11 cellular contexts compared by ENCODE assay signal in the genomic region with DNA sequence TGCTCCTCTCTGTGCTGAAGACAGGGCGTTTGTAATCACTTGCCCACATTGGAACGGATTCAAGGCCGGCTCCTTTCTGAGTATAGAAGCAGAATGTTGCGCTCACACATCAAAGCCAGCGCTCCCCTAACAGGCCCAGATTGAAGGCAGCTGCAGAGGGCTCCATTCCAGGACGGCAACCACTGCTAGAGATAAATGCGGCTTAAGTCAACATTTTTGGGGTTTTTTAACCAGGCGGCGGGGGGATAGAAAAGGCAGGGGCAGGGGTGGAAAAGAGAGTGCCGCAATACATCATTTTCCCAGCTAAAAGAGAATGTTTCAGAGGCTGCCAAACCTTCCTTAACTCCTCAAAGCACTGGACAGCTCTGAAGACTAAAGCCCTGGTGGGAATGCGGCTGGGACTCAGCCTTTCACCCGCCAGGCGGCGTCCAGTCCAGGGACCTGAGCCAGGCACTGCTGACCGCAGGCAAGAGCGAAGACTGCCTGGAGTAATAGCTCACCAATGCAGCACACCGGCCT.
DNase-seq lines count a peak whose midpoint lies in the region; ATAC-seq and TF ChIP-seq lines count a peak whose summit lies in the region.
"Had no signal": no experiment of that assay in that cellular context is flagged by ENCODE, and none has a peak within 500 bp of the region (broad histone marks: within the 10 kb centered on the region; RNA-seq: fewer than 3 reads in every experiment).

No MANE protein-coding gene starts in this region.

- H3K27ac Mint-ChIP-seq in endothelial cell (ENCODE audit: unreplicated experiment), result no peak overlapping the region
- H3K27ac Mint-ChIP-seq: activated CD4-positive, alpha-beta memory T cell treated with anti-CD3 and anti-CD28 coated beads for 36 hours; activated naive CD8-positive, alpha-beta T cell treated with anti-CD3 and anti-CD28 coated beads, Interleukin-2, amount 50 U/mL, for 24 hours; stimulated activated naive B cell treated with anti-CD40 and anti-IgM and Interleukin-4, amounts not matched to agents 10 μg/mL and 1 μg/mL and 100 μg/mL, for 72 hours had no signal

- no peaks in the 10 kb centered on the region for H3K9me3 Mint-ChIP-seq in endothelial cell (ENCODE audit: unreplicated experiment)
- H3K9me3 Mint-ChIP-seq: activated CD4-positive, alpha-beta memory T cell treated with anti-CD3 and anti-CD28 coated beads for 36 hours; activated naive CD8-positive, alpha-beta T cell treated with anti-CD3 and anti-CD28 coated beads, Interleukin-2, amount 50 U/mL, for 24 hours had no signal

- no peak overlapping the region for H3K9ac ChIP-seq in smooth muscle cell (ENCODE audit: low read depth)

- peaks cover 7% of the 10 kb centered on the region for H3K4me1 Mint-ChIP-seq in endothelial cell (ENCODE audit: unreplicated experiment)
- H3K4me1 Mint-ChIP-seq: activated naive CD8-positive, alpha-beta T cell treated with anti-CD3 and anti-CD28 coated beads, Interleukin-2, amount 50 U/mL, for 24 hours had no signal

- intact Hi-C loops in dorsolateral prefrontal cortex (cut with DNase I), result no loop called here

- no peak for ATAC-seq in HG02623 (IDR thresholded peaks at IDR 0.05; ENCODE audit: unreplicated experiment)
- ATAC-seq: activated naive CD8-positive, alpha-beta T cell treated with anti-CD3 and anti-CD28 coated beads, Interleukin-2, amount 50 U/mL, for 24 hours; stimulated activated naive B cell treated with anti-CD40 and anti-IgM and Interleukin-4, amounts not matched to agents 10 μg/mL and 1 μg/mL and 100 μg/mL, for 72 hours had no signal

- WGBS in smooth muscle cell (ENCODE audit: low lambda C conversion rate), result 82% methylated on average over 17 of the region's 17 CpGs

- H3K4me1 ChIP-seq in smooth muscle cell (ENCODE audit: low read depth), result no peaks in the 10 kb centered on the region

- no peak overlapping the region for H3K4me2 ChIP-seq in smooth muscle cell

- TF ChIP-seq CTCF in dorsolateral prefrontal cortex (IDR thresholded peaks at IDR 0.05 in 54 of 56, conservative IDR thresholded peaks at IDR 0.05 in 2 of 56; ENCODE audit: low read depth in 1 of 56, partially characterized antibody in 56 of 56) (peak in 45 of 56 donors; percentile 10 to 66 (median 39)), smooth muscle cell (IDR thresholded peaks at IDR 0.05; ENCODE audit: borderline replicate concordance, insufficient read depth, poor library complexity, severe bottlenecking) (peak; percentile 20), endothelial cell (IDR thresholded peaks at IDR 0.05; ENCODE audit: unreplicated experiment) (no peak)

- peaks cover 3% of the 10 kb centered on the region for H3K79me2 ChIP-seq in smooth muscle cell (ENCODE audit: low read depth)

- H3K36me3 Mint-ChIP-seq in endothelial cell (ENCODE audit: low read depth, unreplicated experiment), result peaks cover 5% of the 10 kb centered on the region
- H3K36me3 Mint-ChIP-seq: activated CD4-positive, alpha-beta memory T cell treated with anti-CD3 and anti-CD28 coated beads for 36 hours had no signal

- H3K27me3 ChIP-seq in dorsolateral prefrontal cortex, result peaks cover 0 to 59% (median 7%) of the 10 kb centered on the region in 45 donors
- no peaks in the 10 kb centered on the region for H3K27me3 ChIP-seq in smooth muscle cell (ENCODE audit: low read depth)

- H3K4me3 ChIP-seq in dorsolateral prefrontal cortex, result no peak overlapping the region
- H3K4me3 ChIP-seq in smooth muscle cell, result no peak overlapping the region

- H3K36me3 ChIP-seq in smooth muscle cell (ENCODE audit: low read depth), result no peaks in the 10 kb centered on the region

- peaks cover 76% of the 10 kb centered on the region for H4K20me1 ChIP-seq in smooth muscle cell (ENCODE audit: low read depth)

- H2AFZ ChIP-seq in smooth muscle cell (ENCODE audit: low read depth), result no peak overlapping the region

- no peak overlapping the region for H3K4me3 Mint-ChIP-seq in endothelial cell (ENCODE audit: unreplicated experiment)
- H3K4me3 Mint-ChIP-seq: activated CD4-positive, alpha-beta memory T cell treated with anti-CD3 and anti-CD28 coated beads for 36 hours; activated naive CD8-positive, alpha-beta T cell treated with anti-CD3 and anti-CD28 coated beads, Interleukin-2, amount 50 U/mL, for 24 hours; stimulated activated naive B cell treated with anti-CD40 and anti-IgM and Interleukin-4, amounts not matched to agents 10 μg/mL and 1 μg/mL and 100 μg/mL, for 72 hours had no signal

- H3K9me3 ChIP-seq in smooth muscle cell (replicated peaks; ENCODE audit: low read depth), result no peaks in the 10 kb centered on the region

- DNase-seq in GM04504 (ENCODE audit: low read depth) (peak; percentile 53), dorsolateral prefrontal cortex (peak in 8 of 10 donors; percentile 31 to 67 (median 50)), iris pigment epithelial cell (ENCODE audit: low read depth) (peak; percentile 69), smooth muscle cell (lab: John Stamatoyannopoulos, UW; ENCODE audit: unreplicated experiment) (no peak), NCI-H1436 (lab: John Stamatoyannopoulos, UW) (no peak), endothelial cell (ENCODE audit: low spot score) (no peak)
- DNase-seq in activated CD8-positive, alpha-beta memory T cell treated with anti-CD3 and anti-CD28 coated beads, Interleukin-2, amount 50 U/mL, for 4 hours, result no peak
- DNase-seq: activated CD4-positive, alpha-beta memory T cell treated with anti-CD3 and anti-CD28 coated beads for 36 hours; activated naive CD8-positive, alpha-beta T cell treated with anti-CD3 and anti-CD28 coated beads, Interleukin-2, amount 50 U/mL, for 24 hours; stimulated activated naive B cell treated with anti-CD40 and anti-IgM and Interleukin-4, amounts not matched to agents 10 μg/mL and 1 μg/mL and 100 μg/mL, for 72 hours had no signal

- H3K27ac ChIP-seq in dorsolateral prefrontal cortex (no peak overlapping the region), smooth muscle cell (ENCODE audit: low read depth) (no peak overlapping the region)

- no peaks in the 10 kb centered on the region for H3K27me3 Mint-ChIP-seq in endothelial cell (ENCODE audit: unreplicated experiment)
- H3K27me3 Mint-ChIP-seq: stimulated activated naive B cell treated with anti-CD40 and anti-IgM and Interleukin-4, amounts not matched to agents 10 μg/mL and 1 μg/mL and 100 μg/mL, for 72 hours had no signal

- H3F3A ChIP-seq in smooth muscle cell (ENCODE audit: low read depth), result no peaks in the 10 kb centered on the region

Comparison
In these comparisons a context has a peak if more than half of its experiments do, and no peak if none do; other contexts are left out.
1. DNase-seq: peak in GM04504 (single experiment), dorsolateral prefrontal cortex (8 of 10) and iris pigment epithelial cell (single experiment); none in smooth muscle cell (single experiment), NCI-H1436 (single experiment), endothelial cell (single experiment) and activated CD8-positive, alpha-beta memory T cell treated with anti-CD3 and anti-CD28 coated beads, Interleukin-2, amount 50 U/mL, for 4 hours (single experiment).